ENCODE assay signal across 22 cellular contexts in genomic region chr21:39134288-39134810, GRCh38. TPM values are rescaled to one million over a fixed set of nuclear protein-coding genes. Genes with fewer than 3 reads are reported as not detected.
DNase-seq lines count a peak whose midpoint lies in the region; ATAC-seq, FAIRE-seq and TF ChIP-seq lines count a peak whose summit lies in the region.
"Had no signal": no experiment of that assay in that cellular context is flagged by ENCODE, and none has a peak within 500 bp of the region (broad histone marks: within the 10 kb centered on the region; RNA-seq: fewer than 3 reads in every experiment).

No MANE protein-coding gene starts in this region.

- H3K27ac ChIP-seq in HepG2 (ENCODE audit: extremely low read length, insufficient read depth, low read length): no peak overlapping the region
- no peak overlapping the region for H3K27ac ChIP-seq in right lobe of liver
- no peak overlapping the region for H3K27ac ChIP-seq in IMR-90 (ENCODE audit: insufficient read depth, low read length)
- no peak overlapping the region for H3K27ac ChIP-seq in neuronal stem cell (replicated peaks; ENCODE audit: low read length)
- H3K27ac ChIP-seq: C4-2B, GM23248 had no signal

- POLR2A ChIA-PET in HepG2 (lab: Yijun Ruan, JAX) (no interaction called here), IMR-90 (lab: Charles Lee; ENCODE audit: unreplicated experiment) (no interaction called here)

- H2BK12ac ChIP-seq in neuronal stem cell (ENCODE audit: low read length): no peak overlapping the region

- H3K4me2 ChIP-seq in HepG2 (ENCODE audit: low read depth, low read length) (no peak overlapping the region), IMR-90 (ENCODE audit: low read depth, low read length) (no peak overlapping the region), neuronal stem cell (ENCODE audit: insufficient read depth, low read length, poor library complexity, severe bottlenecking) (no peak overlapping the region)

- H3K23ac ChIP-seq in IMR-90 (ENCODE audit: low read depth, low read length): no peak overlapping the region
- no peak overlapping the region for H3K23ac ChIP-seq in neuronal stem cell (ENCODE audit: low read depth, low read length, poor library complexity)

- intact Hi-C loops in HepG2 (cut with micrococcal nuclease; ENCODE audit: unreplicated experiment): loop anchor here (10.0 kb wide), 1 partner anchor 330 kb away; the partner anchor contains the start of gene ETS2
- intact Hi-C loops in right lobe of liver (cut with DNase I): loop anchor here in 1 of 2 donors (5.0 kb wide), 1 partner anchor 402 kb away; no protein-coding TSS in a partner anchor
- intact Hi-C loops in IMR-90 (cut with micrococcal nuclease): no loop called here
- intact Hi-C loops in posterior vena cava (cut with DNase I): loop anchor here (10.0 kb wide), 2 partner anchors 330 to 630 kb away; partner anchors contain the start of gene ETS2 (in 1 of the 2)

- H3K79me1 ChIP-seq in IMR-90 (ENCODE audit: low read depth in 1 of 2, low read length in 2 of 2): no peaks in the 10 kb centered on the region
- no peaks in the 10 kb centered on the region for H3K79me1 ChIP-seq in neuronal stem cell (ENCODE audit: low read depth, low read length)

- TF ChIP-seq POLR2A in HepG2 (IDR thresholded peaks at IDR 0.05; ENCODE audit: insufficient read depth in 1 of 2, low read depth in 2 of 2, low read length in 2 of 2): no peak
- TF ChIP-seq POLR2A in right lobe of liver (IDR thresholded peaks at IDR 0.05): no peak
- no peak for TF ChIP-seq POLR2A in IMR-90 (IDR thresholded peaks at IDR 0.05; ENCODE audit: low read depth, low read length)

- BruUV-seq in HepG2 (replicated peaks; lab: Mats Ljungman, UMichigan): no TSS peak
- no TSS peak for BruUV-seq in IMR-90 (replicated peaks; lab: Mats Ljungman, UMichigan)

- no peaks in the 10 kb centered on the region for H3K27me3 ChIP-seq in HepG2 (ENCODE audit: control insufficient read depth in 1 of 2, insufficient read depth in 2 of 2, low read length in 2 of 2)
- no peaks in the 10 kb centered on the region for H3K27me3 ChIP-seq in right lobe of liver
- H3K27me3 ChIP-seq in IMR-90 (ENCODE audit: control insufficient read depth, insufficient read depth, low read length): no peaks in the 10 kb centered on the region
- no peaks in the 10 kb centered on the region for H3K27me3 ChIP-seq in bronchial epithelial cell (ENCODE audit: control insufficient read depth, insufficient read depth, low read length)
- H3K27me3 ChIP-seq in neuronal stem cell (ENCODE audit: control insufficient read depth in 3 of 3, insufficient read depth in 3 of 3, low read depth in 1 of 3, low read length in 3 of 3): no peaks in the 10 kb centered on the region
- H3K27me3 ChIP-seq: BE2C had no signal

- TF ChIP-seq RAD21 in HepG2 (CRISPR knock-in tag; IDR thresholded peaks at IDR 0.05) (no peak), IMR-90 (IDR thresholded peaks at IDR 0.05; ENCODE audit: low read length) (no peak)

- H4K5ac ChIP-seq in IMR-90 (ENCODE audit: low read depth, low read length): no peak overlapping the region

- TF ChIP-seq EP300 in HepG2 (IDR thresholded peaks at IDR 0.05; ENCODE audit: low read depth in 2 of 2, low read length in 2 of 2) (no peak), HepG2 (CRISPR knock-in tag; IDR thresholded peaks at IDR 0.05; ENCODE audit: borderline replicate concordance) (no peak)

- H3K56ac ChIP-seq in IMR-90 (ENCODE audit: extremely low read depth, insufficient read depth, low read length): no peak overlapping the region

- H2AFZ ChIP-seq in HepG2 (ENCODE audit: low read length) (no peak overlapping the region), IMR-90 (replicated peaks; ENCODE audit: low read length, poor library complexity) (no peak overlapping the region), neuronal stem cell (ENCODE audit: low read length) (no peak overlapping the region)
- H2AFZ ChIP-seq: GM23248 had no signal

- dilution Hi-C loops in IMR-90 (cut with HindIII; ENCODE audit: low sequenced_read_pairs, unreplicated experiment): no loop called here

- no peak overlapping the region for H3K14ac ChIP-seq in IMR-90 (replicated peaks; ENCODE audit: low read depth, low read length)
- no peak overlapping the region for H3K14ac ChIP-seq in neuronal stem cell (ENCODE audit: low read length)

- peak; percentile 42 for FAIRE-seq in HepG2 (lab: Jason Lieb, UNC)
- FAIRE-seq in bronchial epithelial cell (lab: Jason Lieb, UNC): peak; percentile 93
- FAIRE-seq: A204.1, D721Med, H54 had no signal

- no peak overlapping the region for H2BK20ac ChIP-seq in IMR-90 (ENCODE audit: low read depth, low read length)

- H2BK120ac ChIP-seq in IMR-90 (ENCODE audit: low read depth, low read length): no peak overlapping the region
- H2BK120ac ChIP-seq in neuronal stem cell (ENCODE audit: low read depth, low read length): no peak overlapping the region

- H3K4me1 ChIP-seq in HepG2 (ENCODE audit: insufficient read depth, low read length) (peaks cover 69% of the 10 kb centered on the region), right lobe of liver (peaks cover 0 to 3% (median 0%) of the 10 kb centered on the region in 4 donors), IMR-90 (ENCODE audit: control insufficient read depth, insufficient read depth, low read length) (peaks cover 5% of the 10 kb centered on the region; the same call in 1 of the 2 replicates), neuronal stem cell (ENCODE audit: control insufficient read depth in 2 of 2, insufficient read depth in 1 of 2, low read depth in 1 of 2, low read length in 2 of 2) (peaks cover 3 to 6% of the 10 kb centered on the region in 2 donors)
- H3K4me1 ChIP-seq: Caco-2 had no signal

- ATAC-seq in HepG2: no peak
- no peak for ATAC-seq in right lobe of liver
- ATAC-seq in IMR-90 (ENCODE audit: low read depth): no peak

- H3K36me3 ChIP-seq in HepG2 (replicated peaks in 1 of 2; ENCODE audit: control insufficient read depth in 1 of 2, insufficient read depth in 2 of 2, low read length in 2 of 2) (no peaks in the 10 kb centered on the region), right lobe of liver (no peaks in the 10 kb centered on the region), IMR-90 (ENCODE audit: control insufficient read depth, insufficient read depth, low read length) (no peaks in the 10 kb centered on the region), bronchial epithelial cell (ENCODE audit: control insufficient read depth, insufficient read depth, low read length) (no peaks in the 10 kb centered on the region), neuronal stem cell (replicated peaks in 1 of 2; ENCODE audit: control insufficient read depth in 2 of 2, insufficient read depth in 2 of 2, low read length in 2 of 2) (no peaks in the 10 kb centered on the region)
- H3K36me3 ChIP-seq: BE2C had no signal

- in situ Hi-C loops in HepG2 (cut with HindIII; ENCODE audit: extremely low pct_ligation_motif_present, low pct_unique_long_range_greater_than_20kb): loop anchor here (10.0 kb wide), 1 partner anchor 630 kb away; no protein-coding TSS in a partner anchor
- in situ Hi-C loops in IMR-90 (cut with MboI; ENCODE audit: low sequenced_read_pairs): no loop called here

- peaks cover 10% of the 10 kb centered on the region for H3K9me3 ChIP-seq in HepG2 (ENCODE audit: low read length)
- no peaks in the 10 kb centered on the region for H3K9me3 ChIP-seq in right lobe of liver
- H3K9me3 ChIP-seq in IMR-90 (ENCODE audit: control insufficient read depth, insufficient read depth, low read length): peaks cover 7% of the 10 kb centered on the region
- peaks cover 7 to 10% of the 10 kb centered on the region in 2 donors for H3K9me3 ChIP-seq in neuronal stem cell (replicated peaks in 1 of 2; ENCODE audit: control insufficient read depth in 2 of 2, insufficient read depth in 1 of 2, low read depth in 1 of 2, low read length in 2 of 2)
- H3K9me3 ChIP-seq: BE2C, Caco-2 had no signal

- H3K4me3 ChIP-seq in HepG2 (replicated peaks in 1 of 3; ENCODE audit: insufficient read depth in 1 of 3, low read depth in 2 of 3, low read length in 3 of 3): no peak overlapping the region
- H3K4me3 ChIP-seq in right lobe of liver: no peak overlapping the region
- no peak overlapping the region for H3K4me3 ChIP-seq in IMR-90 (ENCODE audit: insufficient read depth, low read depth, low read length)
- H3K4me3 ChIP-seq in bronchial epithelial cell (ENCODE audit: low read depth, low read length): no peak overlapping the region
- H3K4me3 ChIP-seq in neuronal stem cell (ENCODE audit: low read length in 2 of 2): peak overlapping the region in 1 of 2 donors; percentile 66
- H3K4me3 ChIP-seq: GM23248 had no signal

- H2AK9ac ChIP-seq in IMR-90 (replicated peaks; ENCODE audit: low read depth, low read length, poor library complexity): no peak overlapping the region

- H3K4ac ChIP-seq in IMR-90 (ENCODE audit: low read depth, low read length) (no peak overlapping the region), neuronal stem cell (ENCODE audit: low read length) (no peak overlapping the region)

- H2BK5ac ChIP-seq in IMR-90 (ENCODE audit: low read depth, low read length, poor library complexity, severe bottlenecking): no peak overlapping the region
- H2BK5ac ChIP-seq in neuronal stem cell (ENCODE audit: low read length): no peak overlapping the region

- CTCF ChIA-PET in HepG2 (lab: Yijun Ruan, JAX; ENCODE audit: low intra/inter-chr PET ratio, low total read pairs): no interaction called here
- CTCF ChIA-PET in IMR-90 (lab: Yijun Ruan, JAX): no interaction called here

- no peaks in the 10 kb centered on the region for H4K20me1 ChIP-seq in HepG2 (ENCODE audit: insufficient read depth, low read length)
- H4K20me1 ChIP-seq in IMR-90 (ENCODE audit: insufficient read depth, low read length): no peaks in the 10 kb centered on the region

- H2BK15ac ChIP-seq in IMR-90 (ENCODE audit: low read depth, low read length) (no peak overlapping the region), neuronal stem cell (ENCODE audit: low read length) (no peak overlapping the region)

- H3K9ac ChIP-seq in HepG2 (ENCODE audit: insufficient read depth, low read depth, low read length) (no peak overlapping the region), IMR-90 (ENCODE audit: low read depth, low read length) (no peak overlapping the region), neuronal stem cell (ENCODE audit: low read depth, low read length, poor library complexity) (peak overlapping the region; percentile 56)
- H3K9ac ChIP-seq: GM23248 had no signal

- H4K91ac ChIP-seq in IMR-90 (ENCODE audit: insufficient read depth, low read depth, low read length) (no peak overlapping the region), neuronal stem cell (ENCODE audit: low read depth, low read length, poor library complexity) (no peak overlapping the region)

- H3K18ac ChIP-seq in IMR-90 (ENCODE audit: low read depth, low read length) (no peak overlapping the region), neuronal stem cell (ENCODE audit: low read length) (no peak overlapping the region)

- H3K79me2 ChIP-seq in HepG2 (ENCODE audit: insufficient read depth, low read length): no peaks in the 10 kb centered on the region

- H4K8ac ChIP-seq in IMR-90 (ENCODE audit: low read depth in 2 of 2, low read length in 2 of 2) (no peak overlapping the region), neuronal stem cell (ENCODE audit: low read depth, low read length) (no peak overlapping the region)

- DNase-seq in HepG2 (ENCODE audit: low spot score) (no peak), right lobe of liver (no peak), IMR-90 (no peak), bronchial epithelial cell (ENCODE audit: low read depth) (no peak), neuronal stem cell (ENCODE audit: low spot score) (no peak), iPS-NIHi7 (ENCODE audit: extremely low spot score) (no peak), C1 segment of cervical spinal cord (lab: John Stamatoyannopoulos, UW) (no peak), posterior vena cava (ENCODE audit: low spot score) (no peak)
- DNase-seq: ACHN; BE2C; Caco-2; CD4-positive, alpha-beta T cell; GDM1; GM23248; HCEC 1CT; HFFc6; Karpas-422; KBM-7 had no signal

- peak overlapping the region; percentile 52; the same call in 1 of the 2 replicates for H2AK5ac ChIP-seq in IMR-90 (ENCODE audit: low read depth, low read length)
- no peak overlapping the region for H2AK5ac ChIP-seq in neuronal stem cell (ENCODE audit: low read depth, low read length)

- WGBS in HepG2 (ENCODE audit: low lambda C conversion rate): 89% methylated on average over 15 of the region's 15 CpGs
- WGBS in right lobe of liver (ENCODE audit: insufficient coverage, low coverage, low lambda C conversion rate, missing lambda C conversion rate): 82% methylated on average over 15 of the region's 15 CpGs
- 89 to 100% methylated on average over 3 to 15 of the region's 15 CpGs for WGBS in IMR-90 (ENCODE audit: extremely low coverage in 2 of 2, insufficient read length in 1 of 2), 2 experiments
- 100% methylated on average over 8 of the region's 15 CpGs; no CpG with 5 or more reads in 1 of the 2 donors for WGBS in neuronal stem cell (ENCODE audit: extremely low coverage in 2 of 2, insufficient read length in 2 of 2, insufficient replicate concordance in 1 of 2), 2 donors

- no peaks in the 10 kb centered on the region; the same call in 1 of the 2 replicates for H3K9me1 ChIP-seq in IMR-90 (ENCODE audit: insufficient read depth, low read length)

- no peak for TF ChIP-seq CTCF in HepG2 (CRISPR knock-in tag; IDR thresholded peaks at IDR 0.05)
- TF ChIP-seq CTCF in right lobe of liver (IDR thresholded peaks at IDR 0.05): no peak
- no peak for TF ChIP-seq CTCF in IMR-90 (conservative IDR thresholded peaks at IDR 0.05; ENCODE audit: low read depth, low read length)
- no peak for TF ChIP-seq CTCF in bronchial epithelial cell (IDR thresholded peaks at IDR 0.05; ENCODE audit: insufficient read depth, low read length, severe bottlenecking)

RNA-seq across cellular contexts. Expression of gene PSMG1, which starts 48.9 kb away (rescaled TPM):
- 173 and 184 TPM in 2 replicates for total RNA-seq in HepG2 (2016; rRNA removed; fragmentation: Illumina TruSeq; extraction: Trizol)
- 63.4 and 63.6 TPM in 2 replicates for total RNA-seq in HepG2 (2016; cell fraction: cytosol; rRNA removed; fragmentation: Illumina TruSeq; extraction: Trizol; ENCODE audit: low read depth)
- total RNA-seq in HepG2 (2016; cell fraction: insoluble cytoplasmic fraction; rRNA removed; fragmentation: Illumina TruSeq; extraction: Trizol): 173 and 194 TPM in 2 replicates
- 86.8 and 90.7 TPM in 2 replicates for total RNA-seq in HepG2 (2016; cell fraction: membrane; rRNA removed; fragmentation: Illumina TruSeq; extraction: Trizol)
- 72.7 and 90.4 TPM in 2 replicates for total RNA-seq in HepG2 (2016; cell fraction: nucleus; rRNA removed; fragmentation: Illumina TruSeq; extraction: Trizol)
- polyA plus RNA-seq in HepG2 (2011; rRNA removed): 48.0 and 63.6 TPM in 2 replicates
- polyA plus RNA-seq in HepG2 (2011; cell fraction: cytosol; rRNA removed): 34.3 and 49.4 TPM in 2 replicates
- polyA plus RNA-seq in HepG2 (2011; cell fraction: nucleus; rRNA removed): 15.8 and 21.3 TPM in 2 replicates
- 53.0 and 76.8 TPM in 2 replicates for polyA plus RNA-seq in HepG2 (2012)
- polyA plus RNA-seq in HepG2 (2016; cell fraction: cytosol; fragmentation: Illumina TruSeq; extraction: Trizol; ENCODE audit: low read depth): 55.8 and 70.6 TPM in 2 replicates
- polyA plus RNA-seq in HepG2 (2016; cell fraction: insoluble cytoplasmic fraction; fragmentation: Illumina TruSeq; extraction: Trizol; ENCODE audit: low read depth): 206 and 228 TPM in 2 replicates
- polyA plus RNA-seq in HepG2 (2016; cell fraction: membrane; fragmentation: Illumina TruSeq; extraction: Trizol; ENCODE audit: low read depth): 73.9 and 74.0 TPM in 2 replicates
- polyA plus RNA-seq in HepG2 (2016; cell fraction: nucleus; fragmentation: Illumina TruSeq; extraction: Trizol; ENCODE audit: insufficient read depth, low read depth): 139 and 145 TPM in 2 replicates
- 9.2 and 15.6 TPM in 2 replicates for polyA minus RNA-seq in HepG2 (2011; rRNA and poly(A)+ RNA removed; ENCODE audit: low replicate concordance)
- 19.7 and 23.0 TPM in 2 replicates for polyA minus RNA-seq in HepG2 (2011; cell fraction: cytosol; rRNA and poly(A)+ RNA removed)
- 33.6 and 41.3 TPM in 2 replicates for polyA minus RNA-seq in HepG2 (2011; cell fraction: nucleus; rRNA and poly(A)+ RNA removed)
- total RNA-seq in right lobe of liver: 10 to 100 TPM; 17.1 to 32.4 (median 26.0) TPM
- total RNA-seq in IMR-90 (2012; rRNA removed): 37.8 and 51.1 TPM in 2 replicates
- 34.6 and 45.4 TPM in 2 replicates for polyA plus RNA-seq in IMR-90 (2012; rRNA removed)
- 10.1 and 14.3 TPM in 2 replicates for polyA plus RNA-seq in IMR-90 (2012; cell fraction: cytosol; rRNA removed)
- 1.8 and 29.8 TPM in 2 replicates for polyA plus RNA-seq in IMR-90 (2012; cell fraction: nucleus; rRNA removed; ENCODE audit: low replicate concordance)
- total RNA-seq in bronchial epithelial cell: 57.1 and 61.3 TPM in 2 replicates
- polyA plus RNA-seq in neuronal stem cell (2013, experiment 1 of 2): 74.3 TPM
- polyA plus RNA-seq in neuronal stem cell (2013, experiment 2 of 2): 73.2 TPM
- total RNA-seq in posterior vena cava: 10 to 100 TPM; 30.9 to 33.8 TPM
